ENCODE assay signal across 8 cellular contexts in the genomic region with DNA sequence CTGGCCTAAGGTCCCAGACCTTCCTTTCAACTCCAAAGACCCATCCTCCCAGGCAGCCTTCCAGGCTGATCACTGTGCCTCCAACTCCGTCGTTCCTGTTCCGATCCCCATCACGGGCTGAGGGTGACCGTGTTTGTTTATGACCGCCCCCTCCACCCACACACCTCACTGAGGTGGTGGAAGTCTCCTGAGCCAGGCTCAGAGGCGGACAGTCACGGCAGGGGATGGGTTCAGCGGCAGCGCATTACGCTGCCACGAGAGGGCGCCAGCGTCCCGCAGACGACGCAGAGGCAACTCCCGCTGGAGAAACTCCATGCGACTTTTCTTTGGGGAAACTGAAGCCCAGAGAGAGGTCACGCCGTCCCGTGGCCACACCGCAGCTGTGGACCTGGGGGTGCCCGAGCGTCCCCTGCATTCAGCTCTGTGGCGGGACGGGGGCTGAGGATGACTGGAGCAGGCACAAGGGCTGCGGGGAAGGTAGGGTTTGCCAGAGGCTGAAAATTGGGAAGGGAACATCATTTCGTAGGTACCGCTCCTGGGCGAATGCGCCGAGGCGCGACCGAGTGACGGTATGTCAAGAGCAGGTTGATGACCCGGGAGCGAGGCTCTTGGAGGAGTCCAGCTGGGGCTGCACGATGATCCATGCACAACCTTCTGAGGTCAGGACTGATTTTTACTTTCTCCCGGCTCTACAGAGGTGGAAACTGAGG. TPM values are rescaled to one million over a fixed set of nuclear protein-coding genes. Genes with fewer than 3 reads are reported as not detected.
A peak's percentile ranks its signal among the peaks of the same experiment; 100 is the strongest.
DNase-seq lines count a peak whose midpoint lies in the region; ATAC-seq, FAIRE-seq and TF ChIP-seq lines count a peak whose summit lies in the region.

No MANE protein-coding gene starts in this region.

- TF ChIP-seq POLR2A in GM18505 (IDR thresholded peaks at IDR 0.05; ENCODE audit: borderline replicate concordance, extremely low read depth, insufficient read depth, insufficient read length), result no peak

- DNase-seq in NCI-H2196 treated with DMSO at 0.1 percent for 48 hours (lab: John Stamatoyannopoulos, UW; ENCODE audit: unreplicated experiment), result peak; percentile 31
- peak; percentile 81 to 84 for DNase-seq in activated CD4-positive, alpha-beta T cell treated with anti-CD3 and anti-CD28 coated beads for 4 hours
- peak; percentile 87 for DNase-seq in colonic mucosa
- peak; percentile 86 for DNase-seq in left kidney (ENCODE audit: low read depth, low spot score)
- peak; percentile 76 for DNase-seq in stimulated activated CD4-positive, alpha-beta T cell treated with anti-CD3 and anti-CD28 coated beads, Interleukin-1b, Interleukin-23, amount 100 ng/mL, for 48 hours

- intact Hi-C loops in colonic mucosa (cut with DNase I), result loop anchor here (1.0 kb wide), 1 partner anchor 51 kb away; no protein-coding TSS in a partner anchor

- peak; percentile 99 for TF ChIP-seq CTCF in colonic mucosa (IDR thresholded peaks at IDR 0.05)

- H3K36me3 ChIP-seq in colonic mucosa, result peaks cover 9% of the 10 kb centered on the region

- H3K4me1 ChIP-seq in colonic mucosa, result peaks cover 3% of the 10 kb centered on the region

- H3K4me3 ChIP-seq in colonic mucosa, result peak overlapping the region; percentile 39

- no peaks in the 10 kb centered on the region for H3K9me3 ChIP-seq in colonic mucosa

- ATAC-seq in HG02678 (IDR thresholded peaks at IDR 0.05; ENCODE audit: unreplicated experiment) (peak; percentile 48), GM18505 (IDR thresholded peaks at IDR 0.05; ENCODE audit: unreplicated experiment) (no peak)

- H3K27me3 ChIP-seq in colonic mucosa, result no peaks in the 10 kb centered on the region

- H3K9ac ChIP-seq in colonic mucosa (ENCODE audit: low read depth in 2 of 2, low read length in 2 of 2), result peak overlapping the region; percentile 51 to 76

- FAIRE-seq in G401.6 (lab: Jason Lieb, UNC), result peak; percentile 75

- H3K27ac ChIP-seq in colonic mucosa, result peak overlapping the region; percentile 74

RNA-seq across cellular contexts. Expression of gene ARRDC2, which starts 0.9 kb away (rescaled TPM):
- total RNA-seq in colonic mucosa, result 10 to 100 TPM; 15.8 to 16.4 TPM

RNA-seq across cellular contexts. Expression of gene KCNN1, which starts 40.1 kb away (rescaled TPM):
- not detected for total RNA-seq in colonic mucosa

Comparison
In these comparisons a context has a peak if more than half of its experiments do, and no peak if none do; other contexts are left out.
1. DNase-seq: peak in every context shown above with its lines; median percentile 87 in colonic mucosa; 86 in left kidney; 82 in activated CD4-positive, alpha-beta T cell treated with anti-CD3 and anti-CD28 coated beads for 4 hours; 76 in stimulated activated CD4-positive, alpha-beta T cell treated with anti-CD3 and anti-CD28 coated beads, Interleukin-1b, Interleukin-23, amount 100 ng/mL, for 48 hours; 31 in NCI-H2196 treated with DMSO at 0.1 percent for 48 hours.